In the genomic region with DNA sequence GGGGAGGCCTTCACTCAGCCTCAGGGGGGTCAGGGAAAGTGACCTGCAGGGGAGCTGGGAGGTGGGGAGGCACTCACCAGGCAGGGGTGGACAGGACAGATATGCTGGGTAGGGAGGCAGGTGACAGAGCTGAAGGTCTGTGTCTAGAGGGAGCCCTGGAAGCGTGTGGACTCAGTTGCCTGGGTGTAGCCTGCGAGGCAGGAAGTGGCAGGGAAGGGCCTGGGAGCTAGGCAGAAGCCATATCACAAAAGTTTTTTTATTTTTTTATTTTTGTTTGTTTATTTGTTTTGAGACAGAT, we compare ENCODE assay signal across 25 cellular contexts. TPM values are rescaled to one million over a fixed set of nuclear protein-coding genes. Genes with fewer than 3 reads are reported as not detected.
DNase-seq lines count a peak whose midpoint lies in the region; ATAC-seq and TF ChIP-seq lines count a peak whose summit lies in the region.
"Had no signal": no experiment of that assay in that cellular context is flagged by ENCODE, and none has a peak within 500 bp of the region (broad histone marks: within the 10 kb centered on the region; RNA-seq: fewer than 3 reads in every experiment).

No MANE protein-coding gene starts in this region.

- peak overlapping the region; percentile 15 to 89 (median 63) for H3K27ac Mint-ChIP-seq in CD4-positive, CD25-positive, alpha-beta regulatory T cell
- H3K27ac Mint-ChIP-seq in Caco-2 (ENCODE audit: unreplicated experiment) (peak overlapping the region; percentile 77), progenitor cell of endocrine pancreas (no peak overlapping the region)
- peak overlapping the region; percentile 7 for H3K27ac Mint-ChIP-seq in dendritic cell treated with granulocyte-macrophage colony-stimulating factor and Interleukin-4, amounts not matched to agents 40 ng/mL and 50 ng/mL, for 4 days
- H3K27ac Mint-ChIP-seq: activated CD4-positive, alpha-beta memory T cell treated with anti-CD3 and anti-CD28 coated beads, Interleukin-2, amount 10 ng/mL, durations not matched to agents 7 days and 5 days; HFFc6 had no signal

- H3K9me2 ChIP-seq in PC-3 (replicated peaks; ENCODE audit: low read length): no peaks in the 10 kb centered on the region

- no peaks in the 10 kb centered on the region for H3K27me3 ChIP-seq in CD4-positive, CD25-positive, alpha-beta regulatory T cell (ENCODE audit: control insufficient read depth, insufficient read depth, low read length)
- H3K27me3 ChIP-seq in Caco-2 (replicated peaks; ENCODE audit: control insufficient read depth, insufficient read depth, low read length) (no peaks in the 10 kb centered on the region), PC-3 (ENCODE audit: low read length) (no peaks in the 10 kb centered on the region)
- H3K27me3 ChIP-seq: sigmoid colon, tibial nerve had no signal

- no peaks in the 10 kb centered on the region for H3K9me3 ChIP-seq in CD4-positive, CD25-positive, alpha-beta regulatory T cell (ENCODE audit: control insufficient read depth in 2 of 2, low read length in 2 of 2)
- H3K9me3 ChIP-seq in Caco-2 (no peaks in the 10 kb centered on the region), mucosa of descending colon (no peaks in the 10 kb centered on the region), PC-3 (ENCODE audit: low read length) (no peaks in the 10 kb centered on the region)
- H3K9me3 ChIP-seq: sigmoid colon, tibial nerve had no signal

- ATAC-seq in CD4-positive, CD25-positive, alpha-beta regulatory T cell (ENCODE audit: low read depth in 2 of 2): no peak
- ATAC-seq in mucosa of descending colon: peak; percentile 42
- no peak for ATAC-seq in PC-3

- H3K4me1 ChIP-seq in CD4-positive, CD25-positive, alpha-beta regulatory T cell (ENCODE audit: control insufficient read depth, insufficient read depth, low read length, poor library complexity, severe bottlenecking): peaks cover 4% of the 10 kb centered on the region
- H3K4me1 ChIP-seq in Caco-2: peaks cover 19% of the 10 kb centered on the region
- peaks cover 4% of the 10 kb centered on the region for H3K4me1 ChIP-seq in mucosa of descending colon (ENCODE audit: low read depth)
- peaks cover 6% of the 10 kb centered on the region for H3K4me1 ChIP-seq in PC-3 (ENCODE audit: insufficient read depth, low read length)
- H3K4me1 ChIP-seq: sigmoid colon, tibial nerve had no signal

- H2AFZ ChIP-seq in PC-3 (ENCODE audit: low read length): no peak overlapping the region

- peaks cover 5% of the 10 kb centered on the region for H3K36me3 Mint-ChIP-seq in CD4-positive, CD25-positive, alpha-beta regulatory T cell
- no peaks in the 10 kb centered on the region for H3K36me3 Mint-ChIP-seq in Caco-2 (ENCODE audit: insufficient read depth, unreplicated experiment)
- no peaks in the 10 kb centered on the region for H3K36me3 Mint-ChIP-seq in dendritic cell treated with granulocyte-macrophage colony-stimulating factor and Interleukin-4, amounts not matched to agents 40 ng/mL and 50 ng/mL, for 4 days (ENCODE audit: low read depth)
- H3K36me3 Mint-ChIP-seq in progenitor cell of endocrine pancreas (ENCODE audit: insufficient read depth): no peaks in the 10 kb centered on the region
- H3K36me3 Mint-ChIP-seq: CD4-positive, alpha-beta memory T cell; naive B cell had no signal

- BruUV-seq in Caco-2 (replicated peaks; lab: Mats Ljungman, UMichigan) (no TSS peak), PC-3 (replicated peaks; lab: Mats Ljungman, UMichigan) (no TSS peak)

- H3K9ac ChIP-seq in PC-3 (ENCODE audit: low read length): no peak overlapping the region

- H3K4me1 Mint-ChIP-seq in CD4-positive, CD25-positive, alpha-beta regulatory T cell: peaks cover 16 to 58% (median 39%) of the 10 kb centered on the region in 4 donors
- H3K4me1 Mint-ChIP-seq in Caco-2 (ENCODE audit: low read depth, unreplicated experiment) (peaks cover 8% of the 10 kb centered on the region), progenitor cell of endocrine pancreas (ENCODE audit: low read depth) (no peaks in the 10 kb centered on the region)
- H3K4me1 Mint-ChIP-seq in dendritic cell treated with granulocyte-macrophage colony-stimulating factor and Interleukin-4, amounts not matched to agents 40 ng/mL and 50 ng/mL, for 4 days (ENCODE audit: low read depth): no peaks in the 10 kb centered on the region

- POLR2A ChIA-PET in Caco-2 (lab: Charles Lee) (no interaction called here), PC-3 (lab: Charles Lee; ENCODE audit: unreplicated experiment) (no interaction called here)

- H3K36me3 ChIP-seq in CD4-positive, CD25-positive, alpha-beta regulatory T cell (ENCODE audit: control insufficient read depth, insufficient read depth, low read length): no peaks in the 10 kb centered on the region
- H3K36me3 ChIP-seq in Caco-2 (ENCODE audit: control insufficient read depth, insufficient read depth, low read length) (no peaks in the 10 kb centered on the region), mucosa of descending colon (ENCODE audit: low read depth) (no peaks in the 10 kb centered on the region), PC-3 (ENCODE audit: low read depth, low read length) (no peaks in the 10 kb centered on the region)
- H3K36me3 ChIP-seq: sigmoid colon, tibial nerve had no signal

- no peak for TF ChIP-seq CTCF in Caco-2 (IDR thresholded peaks at IDR 0.05; ENCODE audit: insufficient read depth in 1 of 2, low read depth in 1 of 2, low read length in 1 of 2, severe bottlenecking in 1 of 2, unreplicated experiment in 1 of 2)
- TF ChIP-seq CTCF in mucosa of descending colon (IDR thresholded peaks at IDR 0.05): no peak
- no peak for TF ChIP-seq CTCF in progenitor cell of endocrine pancreas (IDR thresholded peaks at IDR 0.05; ENCODE audit: unreplicated experiment)
- no peak for TF ChIP-seq CTCF in PC-3 (conservative IDR thresholded peaks at IDR 0.05; ENCODE audit: low read depth, low read length)

- CTCF ChIA-PET in Caco-2 (lab: Charles Lee): no interaction called here
- CTCF ChIA-PET in PC-3 (lab: Charles Lee): no interaction called here

- no peaks in the 10 kb centered on the region for H4K20me1 ChIP-seq in PC-3 (ENCODE audit: low read length)

- H3K4me3 ChIP-seq in CD4-positive, CD25-positive, alpha-beta regulatory T cell (ENCODE audit: low read depth, low read length): no peak overlapping the region
- no peak overlapping the region for H3K4me3 ChIP-seq in Caco-2 (ENCODE audit: low read depth, low read length)
- no peak overlapping the region for H3K4me3 ChIP-seq in mucosa of descending colon
- H3K4me3 ChIP-seq in PC-3 (ENCODE audit: low read length): no peak overlapping the region
- H3K4me3 ChIP-seq: sigmoid colon, tibial nerve had no signal

- H3K4me3 Mint-ChIP-seq in CD4-positive, CD25-positive, alpha-beta regulatory T cell: no peak overlapping the region
- H3K4me3 Mint-ChIP-seq in Caco-2 (ENCODE audit: unreplicated experiment): no peak overlapping the region
- no peak overlapping the region for H3K4me3 Mint-ChIP-seq in dendritic cell treated with granulocyte-macrophage colony-stimulating factor and Interleukin-4, amounts not matched to agents 40 ng/mL and 50 ng/mL, for 4 days
- no peak overlapping the region for H3K4me3 Mint-ChIP-seq in progenitor cell of endocrine pancreas (ENCODE audit: low read depth)
- H3K4me3 Mint-ChIP-seq: activated CD4-positive, alpha-beta memory T cell treated with anti-CD3 and anti-CD28 coated beads, Interleukin-2, amount 10 ng/mL, durations not matched to agents 7 days and 5 days; CD4-positive, alpha-beta memory T cell; HFFc6; naive B cell had no signal

- no peaks in the 10 kb centered on the region for H3K79me2 ChIP-seq in PC-3 (ENCODE audit: low read length)

- intact Hi-C loops in Caco-2 (cut with micrococcal nuclease; ENCODE audit: unreplicated experiment) (no loop called here), mucosa of descending colon (cut with DNase I, micrococcal nuclease) (no loop called here), PC-3 (cut with micrococcal nuclease) (no loop called here)
- intact Hi-C loops in dendritic cell treated with granulocyte-macrophage colony-stimulating factor and Interleukin-4, amounts not matched to agents 40 ng/mL and 50 ng/mL, for 4 days (cut with micrococcal nuclease): no loop called here

- H3K27me3 Mint-ChIP-seq in CD4-positive, CD25-positive, alpha-beta regulatory T cell: no peaks in the 10 kb centered on the region
- H3K27me3 Mint-ChIP-seq in Caco-2 (ENCODE audit: insufficient read depth, unreplicated experiment) (no peaks in the 10 kb centered on the region), progenitor cell of endocrine pancreas (no peaks in the 10 kb centered on the region)
- H3K27me3 Mint-ChIP-seq in dendritic cell treated with granulocyte-macrophage colony-stimulating factor and Interleukin-4, amounts not matched to agents 40 ng/mL and 50 ng/mL, for 4 days: no peaks in the 10 kb centered on the region
- H3K27me3 Mint-ChIP-seq: activated CD4-positive, alpha-beta memory T cell treated with anti-CD3 and anti-CD28 coated beads, Interleukin-2, amount 10 ng/mL, durations not matched to agents 7 days and 5 days; CD4-positive, alpha-beta memory T cell; naive B cell had no signal

- no peak overlapping the region for H3K27ac ChIP-seq in CD4-positive, CD25-positive, alpha-beta regulatory T cell (ENCODE audit: insufficient read depth, low read length, poor library complexity, severe bottlenecking)
- H3K27ac ChIP-seq in PC-3 (ENCODE audit: low read length): no peak overlapping the region
- H3K27ac ChIP-seq: sigmoid colon, tibial nerve had no signal

- H3K4me2 ChIP-seq in PC-3 (ENCODE audit: low read length): no peak overlapping the region

- no peaks in the 10 kb centered on the region for H3K9me3 Mint-ChIP-seq in CD4-positive, CD25-positive, alpha-beta regulatory T cell
- H3K9me3 Mint-ChIP-seq in Caco-2 (ENCODE audit: unreplicated experiment) (no peaks in the 10 kb centered on the region), progenitor cell of endocrine pancreas (ENCODE audit: low read depth) (no peaks in the 10 kb centered on the region)
- H3K9me3 Mint-ChIP-seq in dendritic cell treated with granulocyte-macrophage colony-stimulating factor and Interleukin-4, amounts not matched to agents 40 ng/mL and 50 ng/mL, for 4 days: no peaks in the 10 kb centered on the region
- H3K9me3 Mint-ChIP-seq: activated CD4-positive, alpha-beta memory T cell treated with anti-CD3 and anti-CD28 coated beads, Interleukin-2, amount 10 ng/mL, durations not matched to agents 7 days and 5 days; CD4-positive, alpha-beta memory T cell; HFFc6 had no signal

- no peaks in the 10 kb centered on the region for H3F3A ChIP-seq in PC-3 (ENCODE audit: low read length, unreplicated experiment)

- no peak for DNase-seq in CD4-positive, CD25-positive, alpha-beta regulatory T cell
- no peak for DNase-seq in Caco-2
- peak in 2 of 3 donors; percentile 6 to 34 for DNase-seq in mucosa of descending colon
- no peak for DNase-seq in activated CD4-positive, alpha-beta T cell treated with anti-CD3 and anti-CD28 coated beads for 4 hours
- DNase-seq in progenitor cell of endocrine pancreas (ENCODE audit: low spot score, unreplicated experiment): no peak
- no peak for DNase-seq in NOMO-1 (lab: John Stamatoyannopoulos, UW; ENCODE audit: unreplicated experiment in 2 of 2)
- no peak for DNase-seq in PC-3
- DNase-seq: activated CD4-positive, alpha-beta memory T cell treated with anti-CD3 and anti-CD28 coated beads, Interleukin-2, amount 10 ng/mL, durations not matched to agents 7 days and 5 days; activated gamma-delta T cell treated with Interleukin-2 at 50 U/mL for 16 hours; activated T-cell treated with anti-CD3 and anti-CD28 coated beads for 4 hours; CD4-positive, alpha-beta memory T cell; central memory CD4-positive, alpha-beta T cell; DMS153; HFFc6; kidney; mesendoderm; naive B cell; NCI-H1092 treated with DMSO at 0.1 percent for 48 hours; NCI-H2029 treated with DMSO at 0.1 percent for 48 hours; NCI-H345; NCI-H82; Right ventricle myocardium superior; sigmoid colon had no signal

RNA-seq across cellular contexts. Expression of gene ARL6IP4, which starts 39.3 kb away (rescaled TPM):
- 131 TPM for total RNA-seq in CD4-positive, CD25-positive, alpha-beta regulatory T cell
- polyA plus RNA-seq in CD4-positive, CD25-positive, alpha-beta regulatory T cell: 100 to 1,000 TPM; 208 to 237 (median 223) TPM
- total RNA-seq in Caco-2 (2022) (99.6 and 103 TPM in 2 replicates), mucosa of descending colon (100 to 1,000 TPM; 127 to 171 (median 128) TPM), progenitor cell of endocrine pancreas (122 and 127 TPM in 2 replicates), PC-3 (2014; rRNA removed) (363 and 486 TPM in 2 replicates)

RNA-seq across cellular contexts. Expression of gene OGFOD2, which starts 44.7 kb away (rescaled TPM):
- total RNA-seq in CD4-positive, CD25-positive, alpha-beta regulatory T cell: 20.6 TPM
- polyA plus RNA-seq in CD4-positive, CD25-positive, alpha-beta regulatory T cell: 10 to 100 TPM; 12.5 to 17.4 (median 14.2) TPM
- total RNA-seq in Caco-2 (2022): 21.6 and 22.7 TPM in 2 replicates
- total RNA-seq in mucosa of descending colon: 10 to 100 TPM; 17.0 to 25.0 (median 23.7) TPM
- total RNA-seq in progenitor cell of endocrine pancreas: 16.1 and 16.8 TPM in 2 replicates
- 33.3 and 35.6 TPM in 2 replicates for total RNA-seq in PC-3 (2014; rRNA removed)

RNA-seq across cellular contexts. Expression of gene ABCB9, which starts 53.5 kb away (rescaled TPM):
- total RNA-seq in CD4-positive, CD25-positive, alpha-beta regulatory T cell: 5.3 TPM
- under 1 TPM; 0.47 to 0.98 (median 0.83) TPM for polyA plus RNA-seq in CD4-positive, CD25-positive, alpha-beta regulatory T cell
- total RNA-seq in Caco-2 (2022) (6.7 and 8.1 TPM in 2 replicates), mucosa of descending colon (1 to 10 TPM; 6.3 to 8.2 (median 6.4) TPM), progenitor cell of endocrine pancreas (10.4 and 10.5 TPM in 2 replicates), PC-3 (2014; rRNA removed) (18.4 and 20.9 TPM in 2 replicates)

Comparison
In these comparisons a context has a peak if more than half of its experiments do, and no peak if none do; other contexts are left out.
1. DNase-seq: peak in mucosa of descending colon (2 of 3); none in CD4-positive, CD25-positive, alpha-beta regulatory T cell (0 of 3), Caco-2 (0 of 2), activated CD4-positive, alpha-beta T cell treated with anti-CD3 and anti-CD28 coated beads for 4 hours (0 of 2), progenitor cell of endocrine pancreas (single experiment), NOMO-1 (0 of 2) and PC-3 (single experiment).